In the genomic region with DNA sequence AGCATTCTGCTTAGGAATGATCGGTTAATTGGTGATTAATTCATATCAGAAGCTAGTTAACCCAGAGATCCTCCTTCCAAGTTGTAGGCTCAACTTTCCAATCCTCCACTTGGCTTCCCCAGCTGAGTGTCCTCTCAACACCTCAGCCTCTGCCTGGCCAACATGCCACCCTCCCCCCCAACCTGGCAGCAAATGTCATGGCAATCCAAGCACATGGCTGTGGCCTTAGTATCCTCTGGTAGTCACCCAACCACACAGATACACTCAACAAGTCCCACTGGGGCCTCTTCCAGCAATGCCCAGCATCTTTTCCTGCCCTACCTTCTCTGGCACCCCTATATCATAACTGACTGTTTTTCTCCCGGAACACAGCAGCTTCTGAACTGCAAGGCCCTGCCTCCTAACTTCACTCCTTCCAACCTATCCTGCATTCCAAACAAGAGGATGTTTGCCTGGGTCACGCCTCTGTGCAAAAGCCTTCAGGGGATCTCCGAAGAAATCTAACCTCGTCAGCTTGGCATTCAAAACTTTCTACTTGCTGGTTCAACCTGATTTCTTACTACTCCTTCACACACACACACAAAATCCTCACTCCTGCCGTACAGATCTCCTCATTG, we compare ENCODE assay signal across 23 cellular contexts.
DNase-seq lines count a peak whose midpoint lies in the region; ATAC-seq lines count a peak whose summit lies in the region.
"Had no signal": no experiment of that assay in that cellular context is flagged by ENCODE, and none has a peak within 500 bp of the region (broad histone marks: within the 10 kb centered on the region; RNA-seq: fewer than 3 reads in every experiment).

No MANE protein-coding gene starts in this region.

- H3K4me3 ChIP-seq in trophoblast cell (ENCODE audit: low read depth, low read length), result no peak overlapping the region
- H3K4me3 ChIP-seq: dorsolateral prefrontal cortex, heart right ventricle, tibial nerve had no signal

- no peak overlapping the region for H2AK5ac ChIP-seq in trophoblast cell (ENCODE audit: low read length)

- H4K12ac ChIP-seq in trophoblast cell (ENCODE audit: low read depth, low read length), result no peak overlapping the region

- H2AFZ ChIP-seq in trophoblast cell (ENCODE audit: insufficient read depth, low read length, poor library complexity), result no peak overlapping the region

- H3K79me1 ChIP-seq in trophoblast cell (ENCODE audit: low read length), result no peaks in the 10 kb centered on the region

- H3K27me3 Mint-ChIP-seq in stimulated activated naive CD8-positive, alpha-beta T cell treated with anti-CD3 and anti-CD28 coated beads, Interleukin-15, amount 100 ng/mL, for 72 hours, result peaks cover 22% of the 10 kb centered on the region
- H3K27me3 Mint-ChIP-seq: stimulated activated memory B cell treated with anti-CD40 and anti-IgM and Interleukin-4, amounts not matched to agents 10 μg/mL and 1 μg/mL and 100 μg/mL, for 72 hours had no signal

- no CpG with 5 or more reads among the region's 6 CpGs for WGBS in trophoblast cell (ENCODE audit: extremely low coverage, insufficient coverage, insufficient read length)

- no peak overlapping the region for H3K27ac Mint-ChIP-seq in stimulated activated naive CD8-positive, alpha-beta T cell treated with anti-CD3 and anti-CD28 coated beads, Interleukin-15, amount 100 ng/mL, for 72 hours
- H3K27ac Mint-ChIP-seq: CD4-positive, alpha-beta memory T cell; memory B cell; natural killer cell treated with Interleukin-12 subunit alpha and Interleukin-12 subunit beta and Interleukin-15 and Interleukin-18, amount 100 ng/mL, for 72 hours; stimulated activated memory B cell treated with anti-CD40 and anti-IgM and Interleukin-4, amounts not matched to agents 10 μg/mL and 1 μg/mL and 100 μg/mL, for 72 hours; T-helper 1 cell treated with Interleukin-12 subunit alpha and Interleukin-12 subunit beta and Interleukin-4 antibody, amounts not matched to agents 30 μg/mL and 1 μg/mL, for 36 hours had no signal

- peak; percentile 14 for DNase-seq in AG20443 (ENCODE audit: low spot score)
- DNase-seq in NCI-H226, result peak; percentile 74
- DNase-seq in epithelial cell of prostate (ENCODE audit: low read depth, low spot score), result peak; percentile 24
- peak; percentile 70 to 87 for DNase-seq in trophoblast cell
- DNase-seq in stimulated activated naive CD8-positive, alpha-beta T cell treated with anti-CD3 and anti-CD28 coated beads, Interleukin-15, amount 100 ng/mL, for 72 hours, result no peak
- no peak for DNase-seq in stimulated activated CD4-positive, alpha-beta T cell treated with anti-CD3 and anti-CD28 coated beads, Interleukin-2, amount 100 ng/mL, for 48 hours
- no peak for DNase-seq in foreskin melanocyte
- DNase-seq in hypothalamus (lab: John Stamatoyannopoulos, UW), result no peak
- DNase-seq: activated CD4-positive, alpha-beta T cell treated with anti-CD3 and anti-CD28 coated beads, Interleukin-2, amount 50 U/mL, for 48 hours; activated T-cell treated with anti-CD3 and anti-CD28 coated beads, Interleukin-2, amount 50 U/mL, for 4 hours; CD4-positive, alpha-beta memory T cell; dorsolateral prefrontal cortex; heart right ventricle; islet precursor cell; MV-4-11; NCI-H1930; Right ventricle myocardium superior had no signal

- H3K4me1 ChIP-seq in trophoblast cell (ENCODE audit: control insufficient read depth in 1 of 2, insufficient read depth in 2 of 2, low read length in 2 of 2), result peaks cover 8 to 9% of the 10 kb centered on the region in 2 experiments

- H2BK120ac ChIP-seq in trophoblast cell (ENCODE audit: insufficient read depth, low read length, poor library complexity), result no peak overlapping the region

- H3K4ac ChIP-seq in trophoblast cell (ENCODE audit: low read depth, low read length), result no peak overlapping the region

- H3K23ac ChIP-seq in trophoblast cell (ENCODE audit: low read length), result no peak overlapping the region

- H3K4me3 Mint-ChIP-seq in stimulated activated naive CD8-positive, alpha-beta T cell treated with anti-CD3 and anti-CD28 coated beads, Interleukin-15, amount 100 ng/mL, for 72 hours, result no peak overlapping the region
- H3K4me3 Mint-ChIP-seq: activated T-cell treated with anti-CD3 and anti-CD28 coated beads, Interleukin-2, amount 50 U/mL, for 4 hours; CD4-positive, alpha-beta memory T cell; memory B cell; natural killer cell treated with Interleukin-12 subunit alpha and Interleukin-12 subunit beta and Interleukin-15 and Interleukin-18, amount 100 ng/mL, for 72 hours; stimulated activated memory B cell treated with anti-CD40 and anti-IgM and Interleukin-4, amounts not matched to agents 10 μg/mL and 1 μg/mL and 100 μg/mL, for 72 hours; T-helper 1 cell treated with Interleukin-12 subunit alpha and Interleukin-12 subunit beta and Interleukin-4 antibody, amounts not matched to agents 30 μg/mL and 1 μg/mL, for 36 hours had no signal

- no peak overlapping the region for H3K4me2 ChIP-seq in trophoblast cell (ENCODE audit: low read length)

- H2BK5ac ChIP-seq in trophoblast cell (ENCODE audit: low read depth, low read length, poor library complexity), result no peak overlapping the region

- no peak overlapping the region for H3K18ac ChIP-seq in trophoblast cell (ENCODE audit: low read length)

- no peak overlapping the region for H2BK12ac ChIP-seq in trophoblast cell (ENCODE audit: low read length)

- no peak overlapping the region for H3K9ac ChIP-seq in trophoblast cell (ENCODE audit: low read length)

- no peak overlapping the region for H4K8ac ChIP-seq in trophoblast cell (ENCODE audit: low read depth, low read length)

- no peak for ATAC-seq in stimulated activated naive CD8-positive, alpha-beta T cell treated with anti-CD3 and anti-CD28 coated beads, Interleukin-15, amount 100 ng/mL, for 72 hours
- ATAC-seq: activated T-cell treated with anti-CD3 and anti-CD28 coated beads, Interleukin-2, amount 50 U/mL, for 4 hours; heart right ventricle; natural killer cell treated with Interleukin-12 subunit alpha and Interleukin-12 subunit beta and Interleukin-15 and Interleukin-18, amount 100 ng/mL, for 72 hours; stimulated activated memory B cell treated with anti-CD40 and anti-IgM and Interleukin-4, amounts not matched to agents 10 μg/mL and 1 μg/mL and 100 μg/mL, for 72 hours had no signal

- H3K14ac ChIP-seq in trophoblast cell (ENCODE audit: low read length), result no peak overlapping the region

- no peak overlapping the region for H4K91ac ChIP-seq in trophoblast cell (ENCODE audit: low read depth, low read length)

- peak overlapping the region; percentile 9 for H3K27ac ChIP-seq in epithelial cell of prostate
- H3K27ac ChIP-seq in trophoblast cell (ENCODE audit: low read depth, low read length), result no peak overlapping the region
- H3K27ac ChIP-seq: dorsolateral prefrontal cortex, heart right ventricle, tibial nerve, VCaP had no signal

- H3K79me2 ChIP-seq in trophoblast cell (ENCODE audit: control insufficient read depth, insufficient read depth, low read length, poor library complexity), result no peaks in the 10 kb centered on the region

- H3K9me3 ChIP-seq in trophoblast cell (ENCODE audit: insufficient read depth, low read depth, low read length), result no peaks in the 10 kb centered on the region

- H3K9me3 Mint-ChIP-seq in stimulated activated naive CD8-positive, alpha-beta T cell treated with anti-CD3 and anti-CD28 coated beads, Interleukin-15, amount 100 ng/mL, for 72 hours, result peaks cover 7 to 21% of the 10 kb centered on the region in 2 donors

- no peaks in the 10 kb centered on the region for H3K27me3 ChIP-seq in trophoblast cell (ENCODE audit: insufficient read depth, low read length)
- H3K27me3 ChIP-seq: dorsolateral prefrontal cortex, heart right ventricle, tibial nerve had no signal

- no peaks in the 10 kb centered on the region for H3K36me3 ChIP-seq in trophoblast cell (ENCODE audit: control insufficient read depth in 1 of 2, insufficient read depth in 2 of 2, low read length in 2 of 2)
- H3K36me3 ChIP-seq: heart right ventricle, tibial nerve had no signal

- no peaks in the 10 kb centered on the region for H3K4me1 Mint-ChIP-seq in stimulated activated naive CD8-positive, alpha-beta T cell treated with anti-CD3 and anti-CD28 coated beads, Interleukin-15, amount 100 ng/mL, for 72 hours
- H3K4me1 Mint-ChIP-seq: CD4-positive, alpha-beta memory T cell; memory B cell; stimulated activated memory B cell treated with anti-CD40 and anti-IgM and Interleukin-4, amounts not matched to agents 10 μg/mL and 1 μg/mL and 100 μg/mL, for 72 hours had no signal

Comparison
In these comparisons a context has a peak if more than half of its experiments do, and no peak if none do; other contexts are left out.
1. DNase-seq: peak in AG20443 (single experiment), NCI-H226 (single experiment), epithelial cell of prostate (single experiment) and trophoblast cell (2 of 2); none in stimulated activated naive CD8-positive, alpha-beta T cell treated with anti-CD3 and anti-CD28 coated beads, Interleukin-15, amount 100 ng/mL, for 72 hours (0 of 2), stimulated activated CD4-positive, alpha-beta T cell treated with anti-CD3 and anti-CD28 coated beads, Interleukin-2, amount 100 ng/mL, for 48 hours (0 of 2), foreskin melanocyte (single experiment) and hypothalamus (0 of 51).